8 cellular contexts compared by ENCODE assay signal in genomic region chr11:819943-820649, GRCh38. TPM values are rescaled to one million over a fixed set of nuclear protein-coding genes. Genes with fewer than 3 reads are reported as not detected.
DNase-seq lines count a peak whose midpoint lies in the region; ATAC-seq, FAIRE-seq and TF ChIP-seq lines count a peak whose summit lies in the region.

No MANE protein-coding gene starts in this region.

- H3K9me3 ChIP-seq in pancreas (no peaks in the 10 kb centered on the region), thyroid gland (no peaks in the 10 kb centered on the region)

- H3K36me3 ChIP-seq in pancreas: peaks cover 0 to 10% (median 6%) of the 10 kb centered on the region in 3 donors
- H3K36me3 ChIP-seq in thyroid gland: peaks cover 25 to 30% of the 10 kb centered on the region in 2 donors

- TF ChIP-seq CTCF in pancreas (IDR thresholded peaks at IDR 0.05) (no peak), thyroid gland (IDR thresholded peaks at IDR 0.05) (no peak)

- no peak for FAIRE-seq in pancreas (lab: Jason Lieb, UNC)

- H3K4me1 ChIP-seq in pancreas (peaks cover 14 to 30% (median 24%) of the 10 kb centered on the region in 3 donors), thyroid gland (peaks cover 21 to 24% of the 10 kb centered on the region in 2 donors)

- peak overlapping the region; percentile 80 to 97 (median 90) for H3K4me3 ChIP-seq in pancreas
- peak overlapping the region; percentile 38 to 100 (median 89) for H3K4me3 ChIP-seq in thyroid gland (replicated peaks in 1 of 3)

- TF ChIP-seq POLR2A in thyroid gland (IDR thresholded peaks at IDR 0.05): peak in 1 of 2 donors; percentile 36

- peak; percentile 59 for DNase-seq in ELF-1 (ENCODE audit: low read depth, low spot score)
- peak; percentile 86 for DNase-seq in H4 (ENCODE audit: low spot score)
- DNase-seq in LoVo (ENCODE audit: low spot score): peak; percentile 87
- DNase-seq in activated naive CD4-positive, alpha-beta T cell treated with anti-CD3 and anti-CD28 coated beads, Interleukin-2, amount 50 U/mL, for 16 hours: peak; percentile 95
- DNase-seq in Right ventricle myocardium inferior (ENCODE audit: missing footprints): peak; percentile 95
- peak; percentile 92 to 97 (median 96) for DNase-seq in pancreas
- peak; percentile 98 for DNase-seq in thyroid gland

- H3K27ac ChIP-seq in pancreas (peak overlapping the region; percentile 91 to 99 (median 97)), thyroid gland (peak overlapping the region; percentile 78 to 99 (median 98))

- intact Hi-C loops in Right ventricle myocardium inferior (cut with DNase I) (no loop called here), pancreas (cut with DNase I) (no loop called here), thyroid gland (cut with DNase I) (loop anchor here (10.0 kb wide), 1 partner anchor 95 kb away; the partner anchor contains the start of gene CHID1)

- WGBS in pancreas, 2 donors: 1% methylated on average over 24 to 47 of the region's 47 CpGs
- 0 to 2% methylated on average over 1 to 19 of the region's 47 CpGs for WGBS in thyroid gland, 2 donors

- peak; percentile 56 for ATAC-seq in SK-N-SH treated with all-trans-retinoic acid at 6 μM for 48 hours
- peak; percentile 61 for ATAC-seq in Right ventricle myocardium inferior
- peak; percentile 47 to 68 (median 58) for ATAC-seq in pancreas

- no peaks in the 10 kb centered on the region for H3K27me3 ChIP-seq in pancreas
- H3K27me3 ChIP-seq in thyroid gland: no peaks in the 10 kb centered on the region

TF ChIP-seq in SK-N-SH treated with all-trans-retinoic acid at 6 μM for 48 hours, 23 proteins besides CTCF, POLR2A, EP300 and RAD21:
- TF ChIP-seq ZNF565 (CRISPR knock-in tag; conservative IDR thresholded peaks at IDR 0.05; ENCODE audit: low read depth) (no peak), ZC3H10 (CRISPR knock-in tag; IDR thresholded peaks at IDR 0.05) (no peak), CREB5 (CRISPR knock-in tag; IDR thresholded peaks at IDR 0.05; ENCODE audit: low read depth) (no peak), ZNF70 (CRISPR knock-in tag; IDR thresholded peaks at IDR 0.05) (no peak), ZFP3 (CRISPR knock-in tag; IDR thresholded peaks at IDR 0.05) (no peak), POU6F1 (CRISPR knock-in tag; IDR thresholded peaks at IDR 0.05; ENCODE audit: borderline replicate concordance, low read depth) (no peak), TSHZ2 (CRISPR knock-in tag; IDR thresholded peaks at IDR 0.05) (no peak), PPARA (CRISPR knock-in tag; IDR thresholded peaks at IDR 0.05; ENCODE audit: borderline replicate concordance) (no peak), GLIS3 (CRISPR knock-in tag; IDR thresholded peaks at IDR 0.05) (no peak), ARNTL (CRISPR knock-in tag; IDR thresholded peaks at IDR 0.05; ENCODE audit: borderline replicate concordance, low read depth) (no peak), TCF4 (CRISPR knock-in tag; IDR thresholded peaks at IDR 0.05; ENCODE audit: borderline replicate concordance) (no peak), ZNF8 (CRISPR knock-in tag; IDR thresholded peaks at IDR 0.05) (no peak)

RNA-seq across cellular contexts. Expression of gene PNPLA2, which starts 1.4 kb away (rescaled TPM):
- 13.4 and 22.8 TPM in 2 replicates for total RNA-seq in H4 (2014; rRNA removed; shearing (Covaris generic))
- total RNA-seq in Right ventricle myocardium inferior: 321 TPM
- total RNA-seq in pancreas: 100 to 1,000 TPM in 1 of 6 donors, 10 to 100 TPM in 5; 59.1 to 109 (median 82.1) TPM
- polyA plus RNA-seq in pancreas: 100 to 1,000 TPM; 233 to 234 TPM
- 10 to 100 TPM; 35.8 to 95.0 (median 57.6) TPM for total RNA-seq in thyroid gland

RNA-seq across cellular contexts. Expression of gene CRACR2B, which starts 7.6 kb away (rescaled TPM):
- not detected in 2 replicates for total RNA-seq in H4 (2014; rRNA removed; shearing (Covaris generic))
- total RNA-seq in Right ventricle myocardium inferior: 24.3 TPM
- total RNA-seq in pancreas: 100 to 1,000 TPM in 4 of 6 donors, 10 to 100 TPM in 2; 60.6 to 140 (median 108) TPM
- polyA plus RNA-seq in pancreas: 100 to 1,000 TPM; 263 to 378 TPM
- 10 to 100 TPM in 2 of 4 donors, 1 to 10 TPM in 2; 4.1 to 21.2 (median 12.3) TPM for total RNA-seq in thyroid gland

RNA-seq across cellular contexts. Expression of gene RPLP2, which starts 10.3 kb away (rescaled TPM):
- total RNA-seq in H4 (2014; rRNA removed; shearing (Covaris generic)): 1,137 and 1,147 TPM in 2 replicates
- total RNA-seq in Right ventricle myocardium inferior (1,110 TPM), pancreas (1,000 to 10,000 TPM in 5 of 6 donors, 100 to 1,000 TPM in 1; 944 to 1,591 (median 1,137) TPM), thyroid gland (100 to 1,000 TPM; 172 to 526 (median 290) TPM)
- 1,000 to 10,000 TPM in 1 of 2 donors, 100 to 1,000 TPM in 1; 761 to 1,687 TPM for polyA plus RNA-seq in pancreas

RNA-seq across cellular contexts. Expression of gene CD151, which starts 12.7 kb away (rescaled TPM):
- 825 and 1,008 TPM in 2 replicates for total RNA-seq in H4 (2014; rRNA removed; shearing (Covaris generic))
- 462 TPM for total RNA-seq in Right ventricle myocardium inferior
- total RNA-seq in pancreas: 100 to 1,000 TPM; 163 to 278 (median 233) TPM
- polyA plus RNA-seq in pancreas: 100 to 1,000 TPM; 256 to 351 TPM
- 100 to 1,000 TPM; 135 to 326 (median 298) TPM for total RNA-seq in thyroid gland

RNA-seq across cellular contexts. Expression of gene PIDD1, which starts 15.1 kb away (rescaled TPM):
- total RNA-seq in H4 (2014; rRNA removed; shearing (Covaris generic)): 2.2 and 4.2 TPM in 2 replicates
- total RNA-seq in Right ventricle myocardium inferior (7.2 TPM), pancreas (10 to 100 TPM in 1 of 6 donors, 1 to 10 TPM in 5; 6.3 to 12.9 (median 8.7) TPM), thyroid gland (10 to 100 TPM; 11.9 to 33.2 (median 16.1) TPM)
- polyA plus RNA-seq in pancreas: 10 to 100 TPM; 53.1 to 70.9 TPM

Comparison
In these comparisons a context has a peak if more than half of its experiments do, and no peak if none do; other contexts are left out.
1. Peak in every context shown above with its lines: DNase-seq, ATAC-seq, H3K4me3 ChIP-seq and H3K27ac ChIP-seq.